Comparison of ENCODE assay signal across 23 cellular contexts in genomic region chr15:41840673-41841072, GRCh38.
"Had no signal": no experiment of that assay in that cellular context is flagged by ENCODE, and none has a peak within 500 bp of the region (broad histone marks: within the 10 kb centered on the region; RNA-seq: fewer than 3 reads in every experiment).

No MANE protein-coding gene starts in this region.

- H3K9me3 ChIP-seq: esophagus squamous epithelium, left ventricle myocardium inferior, prostate gland, right lobe of liver, testis, tibial nerve had no signal

- H3K4me3 Mint-ChIP-seq: central memory CD8-positive, alpha-beta T cell; naive thymus-derived CD4-positive, alpha-beta T cell; neural progenitor cell; stimulated activated memory B cell treated with anti-CD40 and anti-IgM and Interleukin-4, amounts not matched to agents 10 μg/mL and 1 μg/mL and 100 μg/mL, for 72 hours; stimulated activated naive CD8-positive, alpha-beta T cell treated with anti-CD3 and anti-CD28 coated beads, Interleukin-15, amount 100 ng/mL, for 72 hours had no signal

- H3K4me1 Mint-ChIP-seq: stimulated activated memory B cell treated with anti-CD40 and anti-IgM and Interleukin-4, amounts not matched to agents 10 μg/mL and 1 μg/mL and 100 μg/mL, for 72 hours had no signal

- H3K9ac ChIP-seq: neural progenitor cell, parathyroid adenoma had no signal

- H3K27me3 Mint-ChIP-seq: central memory CD8-positive, alpha-beta T cell; naive thymus-derived CD4-positive, alpha-beta T cell; stimulated activated memory B cell treated with anti-CD40 and anti-IgM and Interleukin-4, amounts not matched to agents 10 μg/mL and 1 μg/mL and 100 μg/mL, for 72 hours; stimulated activated naive CD8-positive, alpha-beta T cell treated with anti-CD3 and anti-CD28 coated beads, Interleukin-15, amount 100 ng/mL, for 72 hours had no signal

- H3K27ac ChIP-seq: dorsolateral prefrontal cortex, left ventricle myocardium inferior, neural progenitor cell, parathyroid adenoma, prostate gland, right lobe of liver, testis, tibial nerve had no signal

- H3K4me1 ChIP-seq: neural progenitor cell, parathyroid adenoma, testis, tibial nerve had no signal

- H3K9me3 Mint-ChIP-seq: central memory CD8-positive, alpha-beta T cell; naive thymus-derived CD4-positive, alpha-beta T cell; neural progenitor cell; stimulated activated memory B cell treated with anti-CD40 and anti-IgM and Interleukin-4, amounts not matched to agents 10 μg/mL and 1 μg/mL and 100 μg/mL, for 72 hours; stimulated activated naive CD8-positive, alpha-beta T cell treated with anti-CD3 and anti-CD28 coated beads, Interleukin-15, amount 100 ng/mL, for 72 hours had no signal

- H3K27me3 ChIP-seq: dorsolateral prefrontal cortex, esophagus squamous epithelium, neural progenitor cell, right lobe of liver, testis, tibial nerve had no signal

- DNase-seq: cortex of kidney; dorsolateral prefrontal cortex; effector CD8-positive, alpha-beta T cell; esophagus squamous epithelium; foreskin fibroblast; kidney; left cardiac atrium; left ventricle myocardium inferior; mesenchymal stem cell; naive thymus-derived CD4-positive, alpha-beta T cell; occipital lobe; retina; right lobe of liver; stimulated activated CD4-positive, alpha-beta T cell treated with anti-CD3 and anti-CD28 coated beads, Interleukin-4, amount 100 ng/mL, for 24 hours; stimulated activated naive CD8-positive, alpha-beta T cell treated with anti-CD3 and anti-CD28 coated beads, Interleukin-15, amount 100 ng/mL, for 72 hours; testis had no signal

- H3K27ac Mint-ChIP-seq: neural progenitor cell; stimulated activated memory B cell treated with anti-CD40 and anti-IgM and Interleukin-4, amounts not matched to agents 10 μg/mL and 1 μg/mL and 100 μg/mL, for 72 hours had no signal

- H3K36me3 ChIP-seq: neural progenitor cell had no signal

- H2AFZ ChIP-seq: neural progenitor cell, parathyroid adenoma had no signal

- H3K4me3 ChIP-seq: dorsolateral prefrontal cortex, left ventricle myocardium inferior, lung, neural progenitor cell, prostate gland, right lobe of liver, testis, tibial nerve had no signal

- H3K4me2 ChIP-seq: neural progenitor cell had no signal
